30 cellular contexts compared by ENCODE assay signal in genomic region chr9:121168052-121168451, GRCh38. TPM values are rescaled to one million over a fixed set of nuclear protein-coding genes. Genes with fewer than 3 reads are reported as not detected.
A peak's percentile ranks its signal among the peaks of the same experiment; 100 is the strongest.
DNase-seq lines count a peak whose midpoint lies in the region; ATAC-seq and TF ChIP-seq lines count a peak whose summit lies in the region.
"Had no signal": no experiment of that assay in that cellular context is flagged by ENCODE, and none has a peak within 500 bp of the region (broad histone marks: within the 10 kb centered on the region; RNA-seq: fewer than 3 reads in every experiment).

No MANE protein-coding gene starts in this region.

- H3K27me3 Mint-ChIP-seq in activated T-cell treated with anti-CD3 and anti-CD28 coated beads, Interleukin-2, amount 50 U/mL, for 24 hours, result no peaks in the 10 kb centered on the region
- H3K27me3 Mint-ChIP-seq in activated naive CD8-positive, alpha-beta T cell treated with anti-CD3 and anti-CD28 coated beads for 36 hours, result no peaks in the 10 kb centered on the region

- H3K9me3 Mint-ChIP-seq in activated T-cell treated with anti-CD3 and anti-CD28 coated beads, Interleukin-2, amount 50 U/mL, for 24 hours, result no peaks in the 10 kb centered on the region
- H3K9me3 Mint-ChIP-seq in activated naive CD8-positive, alpha-beta T cell treated with anti-CD3 and anti-CD28 coated beads for 36 hours, result no peaks in the 10 kb centered on the region
- H3K9me3 Mint-ChIP-seq in stimulated activated effector memory CD8-positive, alpha-beta T cell treated with anti-CD3 and anti-CD28 coated beads, Interleukin-12 subunit alpha, Interleukin-12 subunit beta, amount 100 ng/mL, for 72 hours, result no peaks in the 10 kb centered on the region
- H3K9me3 Mint-ChIP-seq: nephron progenitor cell, WTC11 had no signal

- H3K9me3 ChIP-seq in right lobe of liver, result no peaks in the 10 kb centered on the region
- H3K9me3 ChIP-seq in right cardiac atrium (ENCODE audit: control insufficient read depth, low read length), result no peaks in the 10 kb centered on the region
- H3K9me3 ChIP-seq: ascending aorta; BLaER1 treated with 17β-estradiol and CSF1 and Interleukin-3, amounts not matched to agents 10 nM and 100 nM; heart left ventricle; pancreas had no signal

- no peak overlapping the region for H3K4me3 ChIP-seq in right lobe of liver
- no peak overlapping the region for H3K4me3 ChIP-seq in right cardiac atrium (ENCODE audit: low read length)
- H3K4me3 ChIP-seq: ascending aorta; BLaER1 treated with 17β-estradiol and CSF1 and Interleukin-3, amounts not matched to agents 10 nM and 100 nM; dorsolateral prefrontal cortex; K562; pancreas; SK-N-MC had no signal

- H3K4me1 ChIP-seq in right lobe of liver (no peaks in the 10 kb centered on the region), right cardiac atrium (ENCODE audit: control insufficient read depth, insufficient read depth, low read length) (no peaks in the 10 kb centered on the region)
- H3K4me1 ChIP-seq: ascending aorta; BLaER1 treated with 17β-estradiol and CSF1 and Interleukin-3, amounts not matched to agents 10 nM and 100 nM; pancreas had no signal

- H3K27ac ChIP-seq in right lobe of liver (no peak overlapping the region), right cardiac atrium (ENCODE audit: low read length) (no peak overlapping the region)
- H3K27ac ChIP-seq: BLaER1 treated with 17β-estradiol and CSF1 and Interleukin-3, amounts not matched to agents 10 nM and 100 nM; dorsolateral prefrontal cortex; heart left ventricle; pancreas; SK-N-MC had no signal

- peak overlapping the region; percentile 73 for H3K27ac Mint-ChIP-seq in activated T-cell treated with anti-CD3 and anti-CD28 coated beads, Interleukin-2, amount 50 U/mL, for 24 hours
- H3K27ac Mint-ChIP-seq in activated naive CD8-positive, alpha-beta T cell treated with anti-CD3 and anti-CD28 coated beads for 36 hours, result peak overlapping the region; percentile 64
- H3K27ac Mint-ChIP-seq in stimulated activated effector memory CD8-positive, alpha-beta T cell treated with anti-CD3 and anti-CD28 coated beads, Interleukin-12 subunit alpha, Interleukin-12 subunit beta, amount 100 ng/mL, for 72 hours, result peak overlapping the region; percentile 70
- H3K27ac Mint-ChIP-seq: nephron progenitor cell, WTC11 had no signal

- H3K4me3 Mint-ChIP-seq in activated T-cell treated with anti-CD3 and anti-CD28 coated beads, Interleukin-2, amount 50 U/mL, for 24 hours, result no peak overlapping the region
- no peak overlapping the region for H3K4me3 Mint-ChIP-seq in activated naive CD8-positive, alpha-beta T cell treated with anti-CD3 and anti-CD28 coated beads for 36 hours
- H3K4me3 Mint-ChIP-seq in stimulated activated effector memory CD8-positive, alpha-beta T cell treated with anti-CD3 and anti-CD28 coated beads, Interleukin-12 subunit alpha, Interleukin-12 subunit beta, amount 100 ng/mL, for 72 hours, result no peak overlapping the region
- H3K4me3 Mint-ChIP-seq: nephron progenitor cell, WTC11 had no signal

- ATAC-seq in stimulated activated effector memory CD8-positive, alpha-beta T cell treated with anti-CD3 and anti-CD28 coated beads, Interleukin-12 subunit alpha, Interleukin-12 subunit beta, amount 100 ng/mL, for 72 hours, result no peak
- ATAC-seq in right lobe of liver (no peak), right cardiac atrium (no peak), HG03439 (IDR thresholded peaks at IDR 0.05; ENCODE audit: unreplicated experiment) (no peak)
- ATAC-seq: heart left ventricle, K562, left colon, pancreas, sciatic nerve, WTC11 had no signal

- no peak for TF ChIP-seq POLR2A in right lobe of liver (IDR thresholded peaks at IDR 0.05)

- intact Hi-C loops in right lobe of liver (cut with DNase I) (no loop called here), right cardiac atrium (cut with DNase I) (no loop called here)

- peaks cover 20% of the 10 kb centered on the region for H3K4me1 Mint-ChIP-seq in activated T-cell treated with anti-CD3 and anti-CD28 coated beads, Interleukin-2, amount 50 U/mL, for 24 hours (ENCODE audit: low read depth)
- H3K4me1 Mint-ChIP-seq in activated naive CD8-positive, alpha-beta T cell treated with anti-CD3 and anti-CD28 coated beads for 36 hours, result peaks cover 15% of the 10 kb centered on the region
- peaks cover 9% of the 10 kb centered on the region for H3K4me1 Mint-ChIP-seq in stimulated activated effector memory CD8-positive, alpha-beta T cell treated with anti-CD3 and anti-CD28 coated beads, Interleukin-12 subunit alpha, Interleukin-12 subunit beta, amount 100 ng/mL, for 72 hours
- H3K4me1 Mint-ChIP-seq: nephron progenitor cell had no signal

- H3K36me3 Mint-ChIP-seq in activated T-cell treated with anti-CD3 and anti-CD28 coated beads, Interleukin-2, amount 50 U/mL, for 24 hours (ENCODE audit: low read depth), result peaks cover 95% of the 10 kb centered on the region
- H3K36me3 Mint-ChIP-seq in activated naive CD8-positive, alpha-beta T cell treated with anti-CD3 and anti-CD28 coated beads for 36 hours, result peaks cover 43% of the 10 kb centered on the region
- peaks cover 100% of the 10 kb centered on the region for H3K36me3 Mint-ChIP-seq in stimulated activated effector memory CD8-positive, alpha-beta T cell treated with anti-CD3 and anti-CD28 coated beads, Interleukin-12 subunit alpha, Interleukin-12 subunit beta, amount 100 ng/mL, for 72 hours

- TF ChIP-seq CTCF in right lobe of liver (IDR thresholded peaks at IDR 0.05), result no peak

- no peaks in the 10 kb centered on the region for H3K27me3 ChIP-seq in right lobe of liver
- no peaks in the 10 kb centered on the region for H3K27me3 ChIP-seq in right cardiac atrium (ENCODE audit: control insufficient read depth, insufficient read depth)
- H3K27me3 ChIP-seq: ascending aorta; BLaER1 treated with 17β-estradiol and CSF1 and Interleukin-3, amounts not matched to agents 10 nM and 100 nM; dorsolateral prefrontal cortex; heart left ventricle; pancreas had no signal

- peaks cover 0 to 21% (median 4%) of the 10 kb centered on the region in 4 donors for H3K36me3 ChIP-seq in right lobe of liver

- DNase-seq in activated T-cell treated with anti-CD3 and anti-CD28 coated beads, Interleukin-2, amount 50 U/mL, for 24 hours, result no peak
- DNase-seq in activated T-cell treated with anti-CD3 and anti-CD28 coated beads, Interleukin-2, amount 50 U/mL, for 48 hours, result no peak
- peak; percentile 75 for DNase-seq in DMS79 treated with DMSO at 0.1 percent for 48 hours (lab: John Stamatoyannopoulos, UW)
- no peak for DNase-seq in activated naive CD8-positive, alpha-beta T cell treated with anti-CD3 and anti-CD28 coated beads for 36 hours
- DNase-seq in stimulated activated effector memory CD8-positive, alpha-beta T cell treated with anti-CD3 and anti-CD28 coated beads, Interleukin-12 subunit alpha, Interleukin-12 subunit beta, amount 100 ng/mL, for 72 hours (ENCODE audit: low spot score in 2 of 2), result no peak
- no peak for DNase-seq in right lobe of liver
- DNase-seq in right cardiac atrium, result no peak
- DNase-seq: ACHN; activated effector memory CD4-positive, alpha-beta T cell treated with anti-CD3 and anti-CD28 coated beads, Interleukin-2, amount 50 U/mL, for 16 hours; central memory CD4-positive, alpha-beta T cell; dorsolateral prefrontal cortex; GDM1; HCEC 1CT; heart left ventricle; left colon; MM.1S; NCI-H1417 treated with DMSO at 0.1 percent for 48 hours; NCI-H526; nephron progenitor cell; pancreas; RPMI8226; substantia nigra; T-helper 9 cell had no signal

- 83% methylated on average over 2 of the region's 2 CpGs for WGBS in right lobe of liver (ENCODE audit: insufficient coverage, low coverage, low lambda C conversion rate, missing lambda C conversion rate)
- 92% methylated on average over 2 of the region's 2 CpGs for WGBS in right cardiac atrium

RNA-seq across cellular contexts. Expression of gene RAB14, which starts 33.6 kb away (rescaled TPM):
- 10 to 100 TPM; 58.4 to 61.0 TPM for total RNA-seq in activated naive CD8-positive, alpha-beta T cell treated with anti-CD3 and anti-CD28 coated beads for 36 hours
- 10 to 100 TPM; 29.0 to 65.1 (median 53.5) TPM for total RNA-seq in right lobe of liver
- total RNA-seq in right cardiac atrium, result 10 to 100 TPM; 45.3 to 57.3 (median 48.2) TPM
- 22.9 TPM for polyA plus RNA-seq in right cardiac atrium
